11 cellular contexts compared by ENCODE assay signal in the genomic region with DNA sequence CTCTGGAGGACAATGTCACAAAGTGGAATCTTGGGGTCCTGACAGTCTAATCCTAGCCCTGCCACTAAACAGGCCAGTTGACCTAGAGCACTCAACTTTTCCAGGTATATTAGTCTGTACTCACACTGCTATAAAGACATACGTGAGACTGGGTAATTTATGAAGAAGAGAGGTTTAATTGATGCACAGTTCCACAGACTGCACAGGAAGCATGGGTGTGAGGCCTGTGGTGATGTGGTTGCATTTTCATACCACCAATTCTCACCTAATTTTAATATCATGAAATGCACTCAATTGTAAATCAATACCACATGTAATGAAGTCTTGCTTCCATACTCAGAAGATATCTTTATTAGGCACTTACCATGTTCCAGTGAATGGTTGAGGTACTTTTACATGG.
"Had no signal": no experiment of that assay in that cellular context is flagged by ENCODE, and none has a peak within 500 bp of the region (broad histone marks: within the 10 kb centered on the region; RNA-seq: fewer than 3 reads in every experiment).

No MANE protein-coding gene starts in this region.

- H3K4me3 Mint-ChIP-seq: GM23338, H9, HFFc6 had no signal

- FAIRE-seq: H1, H54 had no signal

- H3K9me3 Mint-ChIP-seq: GM23338, H9 had no signal

- H3K9ac ChIP-seq: GM23248 had no signal

- H3K27ac ChIP-seq: GM23248 had no signal

- H3K4me2 ChIP-seq: GM23338 had no signal

- H2AFZ ChIP-seq: GM23248, GM23338 had no signal

- ATAC-seq: GM23338, HCT116 had no signal

- H3K4me3 ChIP-seq: GM23248, GM23338, HAP-1 had no signal

- DNase-seq: GM23248, GOT3, H7, H9, HCEC 1CT, HFFc6 had no signal

- H3K4me1 Mint-ChIP-seq: GM23338 had no signal

- H3K4me1 ChIP-seq: HAP-1 had no signal

- H3K36me3 ChIP-seq: HAP-1 had no signal

- H3K9me3 ChIP-seq: HAP-1 had no signal

- H3K27ac Mint-ChIP-seq: GM23338, HFFc6 had no signal
